Comparison of ENCODE assay signal across 12 cellular contexts in the genomic region with DNA sequence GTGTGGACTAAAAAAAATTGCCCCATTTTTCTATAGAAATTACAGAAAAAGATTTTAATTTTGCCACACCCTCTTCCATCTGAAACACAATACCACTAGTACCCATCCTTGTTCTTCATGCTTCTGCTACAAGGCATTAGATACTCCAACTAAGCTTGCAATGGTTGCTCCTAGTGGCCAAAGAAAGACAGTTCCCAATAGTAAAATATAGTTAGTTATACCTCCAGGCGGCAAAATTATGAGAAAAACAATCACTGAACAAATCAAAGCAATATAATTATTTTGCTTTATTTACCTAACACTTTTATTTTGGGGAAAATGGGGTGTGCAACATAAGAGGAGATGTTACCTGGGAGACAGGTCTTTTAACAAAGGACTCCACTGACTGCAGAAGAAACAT.
DNase-seq lines count a peak whose midpoint lies in the region; ATAC-seq, FAIRE-seq and TF ChIP-seq lines count a peak whose summit lies in the region.
"Had no signal": no experiment of that assay in that cellular context is flagged by ENCODE, and none has a peak within 500 bp of the region (broad histone marks: within the 10 kb centered on the region; RNA-seq: fewer than 3 reads in every experiment).

No MANE protein-coding gene starts in this region.

- no peaks in the 10 kb centered on the region for H3K9me2 ChIP-seq in PC-3 (replicated peaks; ENCODE audit: low read length)

- H3K27me3 ChIP-seq in A673 (replicated peaks; ENCODE audit: insufficient read depth, low read depth, low read length, poor library complexity) (no peaks in the 10 kb centered on the region), PC-3 (ENCODE audit: low read length) (no peaks in the 10 kb centered on the region)
- H3K27me3 ChIP-seq: tibial nerve had no signal

- H3K4me1 ChIP-seq in A673 (ENCODE audit: insufficient read depth, low read length, poor library complexity, severe bottlenecking), result peaks cover 36% of the 10 kb centered on the region
- H3K4me1 ChIP-seq in PC-3 (ENCODE audit: insufficient read depth, low read length), result peaks cover 13% of the 10 kb centered on the region
- H3K4me1 ChIP-seq: prostate gland had no signal

- peak; percentile 49 for TF ChIP-seq CTCF in A673 (conservative IDR thresholded peaks at IDR 0.05; ENCODE audit: low read depth, low read length)
- TF ChIP-seq CTCF in PC-3 (conservative IDR thresholded peaks at IDR 0.05; ENCODE audit: low read depth, low read length), result 0 out of 2 replicates have a peak, but pooled peaks have one; percentile 19
- peak; percentile 31 for TF ChIP-seq CTCF in choroid plexus epithelial cell (conservative IDR thresholded peaks at IDR 0.05; ENCODE audit: low read depth, low read length)

- H3F3A ChIP-seq in PC-3 (ENCODE audit: low read length, unreplicated experiment), result no peaks in the 10 kb centered on the region

- DNase-seq in A673 (ENCODE audit: low spot score), result peak; percentile 27
- peak; percentile 28 for DNase-seq in DMS 273 treated with DMSO at 0.1 percent for 48 hours (lab: John Stamatoyannopoulos, UW)
- DNase-seq in PC-3, result no peak
- DNase-seq in choroid plexus epithelial cell (ENCODE audit: low read depth), result no peak
- DNase-seq in retina, result no peak
- no peak for DNase-seq in GM12891 (ENCODE audit: insufficient read length, low spot score)
- no peak for DNase-seq in A172 (ENCODE audit: low spot score)
- DNase-seq: aorta had no signal

- no peak overlapping the region for H3K27ac ChIP-seq in A673 (ENCODE audit: low read depth, low read length, poor library complexity, severe bottlenecking)
- H3K27ac ChIP-seq in PC-3 (ENCODE audit: low read length), result no peak overlapping the region
- H3K27ac ChIP-seq: prostate gland, tibial nerve had no signal

- H3K79me2 ChIP-seq in PC-3 (ENCODE audit: low read length), result 0 out of 2 replicates have a peak, but pooled peaks cover 4% of the 10 kb centered on the region

- H3K36me3 ChIP-seq in A673 (ENCODE audit: insufficient read depth, low read length, poor library complexity, severe bottlenecking) (no peaks in the 10 kb centered on the region), PC-3 (ENCODE audit: low read depth, low read length) (no peaks in the 10 kb centered on the region; the same call in 1 of the 2 replicates)
- H3K36me3 ChIP-seq: prostate gland had no signal

- H2AFZ ChIP-seq in PC-3 (ENCODE audit: low read length), result no peak overlapping the region

- intact Hi-C loops in A673 (cut with micrococcal nuclease; ENCODE audit: unreplicated experiment), result no loop called here
- intact Hi-C loops in PC-3 (cut with micrococcal nuclease), result no loop called here

- no peak overlapping the region for H3K9ac ChIP-seq in PC-3 (ENCODE audit: low read length)

- H3K4me3 ChIP-seq in A673 (ENCODE audit: low read depth, low read length, poor library complexity, severe bottlenecking) (no peak overlapping the region), PC-3 (ENCODE audit: low read length) (no peak overlapping the region), choroid plexus epithelial cell (ENCODE audit: low read depth, low read length) (no peak overlapping the region)
- H3K4me3 ChIP-seq: prostate gland, tibial nerve had no signal

- BruUV-seq in A673 (replicated peaks; lab: Mats Ljungman, UMichigan) (no TSS peak), PC-3 (replicated peaks; lab: Mats Ljungman, UMichigan) (no TSS peak)

- CTCF ChIA-PET in A673 (lab: Charles Lee), result interaction anchor here (0.6 kb wide), 1 partner anchor 359 kb away, joined by 4 read pairs; no protein-coding TSS in a partner anchor
- CTCF ChIA-PET in PC-3 (lab: Charles Lee), result interaction anchor here (0.8 kb wide), 1 partner anchor 1007 kb away, joined by 3 read pairs; no protein-coding TSS in a partner anchor

- FAIRE-seq in GM12891 (lab: Jason Lieb, UNC), result no peak

- POLR2A ChIA-PET in A673 (lab: Charles Lee; ENCODE audit: low non-redundant PET) (no interaction called here), PC-3 (lab: Charles Lee; ENCODE audit: unreplicated experiment) (no interaction called here)

- ATAC-seq in PC-3 (no peak), GM21717 (IDR thresholded peaks at IDR 0.05; ENCODE audit: unreplicated experiment) (no peak)
- ATAC-seq: left lobe of liver had no signal

- H3K9me3 ChIP-seq in A673 (ENCODE audit: low read depth, low read length, poor library complexity, severe bottlenecking) (no peaks in the 10 kb centered on the region), PC-3 (ENCODE audit: low read length) (no peaks in the 10 kb centered on the region)
- H3K9me3 ChIP-seq: prostate gland, tibial nerve had no signal

- TF ChIP-seq POLR2A in GM12891 (IDR thresholded peaks at IDR 0.05; ENCODE audit: low read depth, low read length), result no peak

- H4K20me1 ChIP-seq in PC-3 (ENCODE audit: low read length), result no peaks in the 10 kb centered on the region

- H3K4me2 ChIP-seq in PC-3 (ENCODE audit: low read length), result no peak overlapping the region

TF ChIP-seq in GM12891, 5 proteins besides CTCF, POLR2A, EP300 and RAD21:
- TF ChIP-seq SPI1 (IDR thresholded peaks at IDR 0.05; ENCODE audit: low read depth, low read length) (no peak), TAF1 (IDR thresholded peaks at IDR 0.05; ENCODE audit: low read depth, low read length) (no peak), POU2F2 (IDR thresholded peaks at IDR 0.05; ENCODE audit: low read depth, low read length) (no peak), PAX5 (IDR thresholded peaks at IDR 0.05; ENCODE audit: insufficient read depth, low read length, severe bottlenecking) (no peak), POLR2AphosphoS5 (IDR thresholded peaks at IDR 0.05; ENCODE audit: low read depth, low read length) (no peak)

Comparison
In these comparisons a context has a peak if more than half of its experiments do, and no peak if none do; other contexts are left out.
1. DNase-seq: peak in A673 (single experiment) and DMS 273 treated with DMSO at 0.1 percent for 48 hours (single experiment); none in PC-3 (single experiment), choroid plexus epithelial cell (single experiment), retina (single experiment), GM12891 (single experiment) and A172 (single experiment).
2. Peak in every context shown above with its lines, with median percentiles within 50 percentile points of each other: CTCF ChIP-seq.